In the genomic region with DNA sequence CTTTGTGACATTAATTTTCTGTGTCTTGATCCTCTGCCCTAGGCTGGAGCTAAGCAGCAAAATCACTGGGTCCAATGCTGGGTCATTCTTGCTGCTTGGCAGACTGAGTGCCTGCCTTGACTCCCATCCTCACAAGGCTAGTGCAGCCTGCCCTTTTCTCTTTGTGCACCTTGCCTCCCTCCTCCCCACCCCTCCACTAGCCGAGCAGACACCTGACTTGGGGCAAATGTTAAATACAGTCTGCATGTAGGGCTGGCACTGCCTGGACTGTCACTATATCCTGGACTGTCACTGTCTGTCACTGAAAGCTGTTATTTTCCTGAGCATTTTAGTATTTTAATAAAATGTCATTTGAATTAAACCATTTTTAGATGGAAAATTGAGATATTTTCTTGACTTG, we compare ENCODE assay signal across 26 cellular contexts. TPM values are rescaled to one million over a fixed set of nuclear protein-coding genes. Genes with fewer than 3 reads are reported as not detected.
DNase-seq lines count a peak whose midpoint lies in the region; ATAC-seq, FAIRE-seq and TF ChIP-seq lines count a peak whose summit lies in the region.
"Had no signal": no experiment of that assay in that cellular context is flagged by ENCODE, and none has a peak within 500 bp of the region (broad histone marks: within the 10 kb centered on the region; RNA-seq: fewer than 3 reads in every experiment).

No MANE protein-coding gene starts in this region.

- in situ Hi-C loops in HepG2 (cut with HindIII; ENCODE audit: extremely low pct_ligation_motif_present, low pct_unique_long_range_greater_than_20kb): no loop called here

- no peak overlapping the region for H2AFZ ChIP-seq in HepG2 (ENCODE audit: low read length)

- ATAC-seq in CD8-positive, alpha-beta T cell: no peak
- ATAC-seq in sciatic nerve (peak; percentile 26), HepG2 (no peak)
- ATAC-seq: activated CD8-positive, alpha-beta memory T cell treated with anti-CD3 and anti-CD28 coated beads, Interleukin-2, amount 10 ng/mL, durations not matched to agents 7 days and 5 days; body of pancreas; T-helper 17 cell had no signal

- intact Hi-C loops in CD8-positive, alpha-beta T cell (cut with DNase I, micrococcal nuclease): no loop called here
- intact Hi-C loops in ascending aorta (cut with DNase I) (no loop called here), left ventricle myocardium inferior (cut with micrococcal nuclease) (no loop called here), sciatic nerve (cut with DNase I) (no loop called here), HepG2 (cut with micrococcal nuclease; ENCODE audit: unreplicated experiment) (no loop called here)

- H3K4me1 ChIP-seq in CD8-positive, alpha-beta T cell (ENCODE audit: insufficient read depth, low read length): peaks cover 6% of the 10 kb centered on the region
- H3K4me1 ChIP-seq in ascending aorta (peaks cover 6 to 40% of the 10 kb centered on the region in 2 donors), left ventricle myocardium inferior (peaks cover 100% of the 10 kb centered on the region), HepG2 (ENCODE audit: insufficient read depth, low read length) (no peaks in the 10 kb centered on the region)

- H3K79me2 ChIP-seq in HepG2 (ENCODE audit: insufficient read depth, low read length): no peaks in the 10 kb centered on the region

- POLR2A ChIA-PET in CD8-positive, alpha-beta T cell (lab: Charles Lee): no interaction called here
- POLR2A ChIA-PET in HepG2 (lab: Yijun Ruan, JAX): no interaction called here

- H3K9ac ChIP-seq in HepG2 (ENCODE audit: insufficient read depth, low read depth, low read length): no peak overlapping the region

- no TSS peak for BruUV-seq in HepG2 (replicated peaks; lab: Mats Ljungman, UMichigan)

- no peak for FAIRE-seq in HepG2 (lab: Jason Lieb, UNC)
- FAIRE-seq: GM12891, TTC549 had no signal

- H3K9me3 Mint-ChIP-seq in CD8-positive, alpha-beta T cell: no peaks in the 10 kb centered on the region

- TF ChIP-seq POLR2A in HepG2 (IDR thresholded peaks at IDR 0.05; ENCODE audit: insufficient read depth in 1 of 2, low read depth in 2 of 2, low read length in 2 of 2): no peak

- no peaks in the 10 kb centered on the region for H3K9me3 ChIP-seq in CD8-positive, alpha-beta T cell (ENCODE audit: low read length)
- H3K9me3 ChIP-seq in ascending aorta (no peaks in the 10 kb centered on the region), left ventricle myocardium inferior (replicated peaks) (no peaks in the 10 kb centered on the region), HepG2 (ENCODE audit: low read length) (no peaks in the 10 kb centered on the region)
- H3K9me3 ChIP-seq: body of pancreas had no signal

- H3K36me3 Mint-ChIP-seq in CD8-positive, alpha-beta T cell: peaks cover 75% of the 10 kb centered on the region

- H3K4me3 ChIP-seq in CD8-positive, alpha-beta T cell (ENCODE audit: low read depth, low read length): no peak overlapping the region
- H3K4me3 ChIP-seq in ascending aorta: peak overlapping the region in 1 of 2 donors; percentile 2
- peak overlapping the region; percentile 15 for H3K4me3 ChIP-seq in left ventricle myocardium inferior
- no peak overlapping the region for H3K4me3 ChIP-seq in HepG2 (replicated peaks in 1 of 3; ENCODE audit: insufficient read depth in 1 of 3, low read depth in 2 of 3, low read length in 3 of 3)
- H3K4me3 ChIP-seq: body of pancreas, skin epidermis had no signal

- H3K27ac Mint-ChIP-seq in CD8-positive, alpha-beta T cell: peak overlapping the region; percentile 6
- H3K27ac Mint-ChIP-seq: activated CD8-positive, alpha-beta memory T cell treated with anti-CD3 and anti-CD28 coated beads, Interleukin-2, amount 10 ng/mL, durations not matched to agents 7 days and 5 days; T-helper 17 cell had no signal

- no peak for TF ChIP-seq EP300 in HepG2 (IDR thresholded peaks at IDR 0.05; ENCODE audit: low read depth in 2 of 2, low read length in 2 of 2)
- no peak for TF ChIP-seq EP300 in HepG2 (CRISPR knock-in tag; IDR thresholded peaks at IDR 0.05; ENCODE audit: borderline replicate concordance)

- H3K36me3 ChIP-seq in CD8-positive, alpha-beta T cell (ENCODE audit: insufficient read depth, low read length): peaks cover 12% of the 10 kb centered on the region
- H3K36me3 ChIP-seq in ascending aorta (peaks cover 0 to 3% of the 10 kb centered on the region in 2 donors), left ventricle myocardium inferior (peaks cover 23% of the 10 kb centered on the region), HepG2 (replicated peaks in 1 of 2; ENCODE audit: control insufficient read depth in 1 of 2, insufficient read depth in 2 of 2, low read length in 2 of 2) (peaks cover 4 to 37% of the 10 kb centered on the region in 2 experiments; a peak in 4 of 5 replicates)

- H4K20me1 ChIP-seq in HepG2 (ENCODE audit: insufficient read depth, low read length): no peaks in the 10 kb centered on the region

- CTCF ChIA-PET in CD8-positive, alpha-beta T cell (lab: Charles Lee): no interaction called here
- CTCF ChIA-PET in HepG2 (lab: Yijun Ruan, JAX; ENCODE audit: low intra/inter-chr PET ratio, low total read pairs): no interaction called here

- 100% methylated on average over 1 of the region's 1 CpG for WGBS in HepG2 (ENCODE audit: low lambda C conversion rate)

- no peak for TF ChIP-seq RAD21 in HepG2 (CRISPR knock-in tag; IDR thresholded peaks at IDR 0.05)

- peaks cover 71% of the 10 kb centered on the region for H3K4me1 Mint-ChIP-seq in CD8-positive, alpha-beta T cell (ENCODE audit: low read depth)

- H3K27me3 ChIP-seq in CD8-positive, alpha-beta T cell (ENCODE audit: insufficient read depth, low read length): no peaks in the 10 kb centered on the region
- H3K27me3 ChIP-seq in ascending aorta: no peaks in the 10 kb centered on the region
- H3K27me3 ChIP-seq in left ventricle myocardium inferior (ENCODE audit: low read depth): no peaks in the 10 kb centered on the region
- no peaks in the 10 kb centered on the region; a peak in 1 of 5 replicates for H3K27me3 ChIP-seq in HepG2 (ENCODE audit: control insufficient read depth in 1 of 2, insufficient read depth in 2 of 2, low read length in 2 of 2)
- H3K27me3 ChIP-seq: body of pancreas had no signal

- H3K27me3 Mint-ChIP-seq in CD8-positive, alpha-beta T cell (ENCODE audit: low read depth): no peaks in the 10 kb centered on the region
- H3K27me3 Mint-ChIP-seq: activated CD8-positive, alpha-beta memory T cell treated with anti-CD3 and anti-CD28 coated beads, Interleukin-2, amount 10 ng/mL, durations not matched to agents 7 days and 5 days; T-helper 17 cell had no signal

- no peak overlapping the region for H3K4me3 Mint-ChIP-seq in CD8-positive, alpha-beta T cell
- H3K4me3 Mint-ChIP-seq: activated CD8-positive, alpha-beta memory T cell treated with anti-CD3 and anti-CD28 coated beads, Interleukin-2, amount 10 ng/mL, durations not matched to agents 7 days and 5 days; T-helper 17 cell had no signal

- TF ChIP-seq CTCF in CD8-positive, alpha-beta T cell (IDR thresholded peaks at IDR 0.05): no peak
- TF ChIP-seq CTCF in ascending aorta (IDR thresholded peaks at IDR 0.05) (no peak), left ventricle myocardium inferior (IDR thresholded peaks at IDR 0.05; ENCODE audit: borderline replicate concordance) (no peak), HepG2 (CRISPR knock-in tag; IDR thresholded peaks at IDR 0.05) (no peak)

- no peak overlapping the region for H3K27ac ChIP-seq in CD8-positive, alpha-beta T cell (ENCODE audit: low read depth, low read length)
- peak overlapping the region; percentile 43 to 55 for H3K27ac ChIP-seq in ascending aorta
- H3K27ac ChIP-seq in left ventricle myocardium inferior (replicated peaks): peak overlapping the region; percentile 84
- no peak overlapping the region for H3K27ac ChIP-seq in HepG2 (ENCODE audit: extremely low read length, insufficient read depth, low read length)
- H3K27ac ChIP-seq: body of pancreas, epithelial cell of prostate, HL-60, skin epidermis had no signal

- no peak overlapping the region for H3K4me2 ChIP-seq in HepG2 (ENCODE audit: low read depth, low read length)

- DNase-seq in CD8-positive, alpha-beta T cell: no peak
- DNase-seq in ascending aorta (ENCODE audit: low spot score in 2 of 2) (no peak), left ventricle myocardium inferior (no peak), sciatic nerve (ENCODE audit: low spot score) (no peak), NCI-H1417 (lab: John Stamatoyannopoulos, UW) (no peak), HepG2 (ENCODE audit: low spot score) (no peak), 8988T (no peak)
- DNase-seq: activated CD4-positive, alpha-beta T cell treated with anti-CD3 and anti-CD28 coated beads, Interleukin-2, amount 50 U/mL, for 1 hour; activated CD4-positive, CD25-positive, alpha-beta regulatory T cell; activated CD8-positive, alpha-beta memory T cell treated with anti-CD3 and anti-CD28 coated beads, Interleukin-2, amount 10 ng/mL, durations not matched to agents 7 days and 5 days; activated T-cell treated with anti-CD3 and anti-CD28 coated beads, Interleukin-2, amount 50 U/mL, for 48 hours; body of pancreas; effector CD4-positive, alpha-beta T cell; HCEC 1CT; Kasumi-1; NCI-H1436; NCI-H2107; NCI-H345; SHP77; stimulated activated naive CD4-positive, alpha-beta T cell; T-helper 17 cell had no signal

RNA-seq across cellular contexts. Expression of gene MAPRE2, which starts 33.4 kb away (rescaled TPM):
- 100 to 1,000 TPM; 137 to 145 TPM for total RNA-seq in CD8-positive, alpha-beta T cell
- total RNA-seq in ascending aorta (22.4 TPM), left ventricle myocardium inferior (120 TPM), sciatic nerve (51.8 TPM), HepG2 (2016; rRNA removed; fragmentation: Illumina TruSeq; extraction: Trizol) (34.5 and 59.9 TPM in 2 replicates)
- 3.2 and 3.3 TPM in 2 replicates for total RNA-seq in HepG2 (2016; cell fraction: cytosol; rRNA removed; fragmentation: Illumina TruSeq; extraction: Trizol; ENCODE audit: low read depth)
- total RNA-seq in HepG2 (2016; cell fraction: insoluble cytoplasmic fraction; rRNA removed; fragmentation: Illumina TruSeq; extraction: Trizol): 28.5 and 57.7 TPM in 2 replicates
- 11.0 and 11.4 TPM in 2 replicates for total RNA-seq in HepG2 (2016; cell fraction: membrane; rRNA removed; fragmentation: Illumina TruSeq; extraction: Trizol)
- 35.9 and 36.8 TPM in 2 replicates for total RNA-seq in HepG2 (2016; cell fraction: nucleus; rRNA removed; fragmentation: Illumina TruSeq; extraction: Trizol)
- polyA plus RNA-seq in HepG2 (2011; rRNA removed): 45.9 and 67.9 TPM in 2 replicates
- 44.7 and 50.7 TPM in 2 replicates for polyA plus RNA-seq in HepG2 (2011; cell fraction: cytosol; rRNA removed)
- polyA plus RNA-seq in HepG2 (2011; cell fraction: nucleus; rRNA removed): 22.5 and 24.0 TPM in 2 replicates
- 38.3 and 53.1 TPM in 2 replicates for polyA plus RNA-seq in HepG2 (2012)
- 2.5 and 2.7 TPM in 2 replicates for polyA plus RNA-seq in HepG2 (2016; cell fraction: cytosol; fragmentation: Illumina TruSeq; extraction: Trizol; ENCODE audit: low read depth)
- 79.4 and 84.4 TPM in 2 replicates for polyA plus RNA-seq in HepG2 (2016; cell fraction: insoluble cytoplasmic fraction; fragmentation: Illumina TruSeq; extraction: Trizol; ENCODE audit: low read depth)
- polyA plus RNA-seq in HepG2 (2016; cell fraction: membrane; fragmentation: Illumina TruSeq; extraction: Trizol; ENCODE audit: low read depth): 9.2 and 9.5 TPM in 2 replicates
- polyA plus RNA-seq in HepG2 (2016; cell fraction: nucleus; fragmentation: Illumina TruSeq; extraction: Trizol; ENCODE audit: insufficient read depth, low read depth): 23.3 and 29.2 TPM in 2 replicates
- 44.6 and 79.7 TPM in 2 replicates for polyA minus RNA-seq in HepG2 (2011; rRNA and poly(A)+ RNA removed; ENCODE audit: low replicate concordance)
- 60.2 and 76.8 TPM in 2 replicates for polyA minus RNA-seq in HepG2 (2011; cell fraction: cytosol; rRNA and poly(A)+ RNA removed)
- polyA minus RNA-seq in HepG2 (2011; cell fraction: nucleus; rRNA and poly(A)+ RNA removed): 83.6 and 91.6 TPM in 2 replicates

Comparison
In these comparisons a context has a peak if more than half of its experiments do, and no peak if none do; other contexts are left out.
1. H3K27ac ChIP-seq: peak in ascending aorta (2 of 2) and left ventricle myocardium inferior (single experiment); none in CD8-positive, alpha-beta T cell (single experiment) and HepG2 (single experiment).